In genomic region chr15:27235161-27235560, GRCh38 we compare ENCODE assay signal across 28 cellular contexts.
"Had no signal": no experiment of that assay in that cellular context is flagged by ENCODE, and none has a peak within 500 bp of the region (broad histone marks: within the 10 kb centered on the region; RNA-seq: fewer than 3 reads in every experiment).

No MANE protein-coding gene starts in this region.

- H3K27ac ChIP-seq: brain microvascular endothelial cell, epithelial cell of prostate, esophagus squamous epithelium, gastroesophageal sphincter, heart right ventricle, hepatocyte, WERI-Rb-1 had no signal

- H3K36me3 ChIP-seq: brain microvascular endothelial cell, esophagus squamous epithelium, gastroesophageal sphincter, heart right ventricle, WERI-Rb-1 had no signal

- H2AFZ ChIP-seq: hepatocyte had no signal

- H3K4me3 Mint-ChIP-seq: activated B cell treated with CpG ODN at 0.5 μM for 24 hours; activated CD8-positive, alpha-beta T cell treated with anti-CD3 and anti-CD28 coated beads for 36 hours; activated naive CD8-positive, alpha-beta T cell; activated T-cell treated with anti-CD3 and anti-CD28 coated beads, Interleukin-2, amount 50 U/mL, for 4 hours; activated T-helper 17 cell treated with anti-CD3 and anti-CD28 coated beads, Interleukin-2, amount 50 U/mL, for 72 hours; central memory CD8-positive, alpha-beta T cell had no signal

- H3K36me3 Mint-ChIP-seq: activated naive CD8-positive, alpha-beta T cell had no signal

- H3K4me1 ChIP-seq: esophagus squamous epithelium, gastroesophageal sphincter had no signal

- ATAC-seq: activated CD4-positive, CD25-positive, alpha-beta regulatory T cell treated with anti-CD3 and anti-CD28 coated beads, Interleukin-2, amount 50 U/mL, for 24 hours; activated CD8-positive, alpha-beta T cell treated with anti-CD3 and anti-CD28 coated beads for 36 hours; activated T-cell treated with anti-CD3 and anti-CD28 coated beads, Interleukin-2, amount 50 U/mL, for 4 hours; activated T-helper 17 cell treated with anti-CD3 and anti-CD28 coated beads, Interleukin-2, amount 50 U/mL, for 72 hours; gastroesophageal sphincter had no signal

- H3K27me3 ChIP-seq: brain microvascular endothelial cell, esophagus squamous epithelium, hepatocyte had no signal

- H3K4me3 ChIP-seq: esophagus squamous epithelium, gastroesophageal sphincter, heart right ventricle, hepatocyte had no signal

- H3K4me2 ChIP-seq: hepatocyte had no signal

- H3K9me3 ChIP-seq: esophagus squamous epithelium, gastroesophageal sphincter, heart right ventricle had no signal

- H3K4me1 Mint-ChIP-seq: activated B cell treated with CpG ODN at 0.5 μM for 24 hours; activated T-helper 17 cell treated with anti-CD3 and anti-CD28 coated beads, Interleukin-2, amount 50 U/mL, for 72 hours; central memory CD8-positive, alpha-beta T cell had no signal

- H3K79me2 ChIP-seq: hepatocyte had no signal

- H3K27me3 Mint-ChIP-seq: activated B cell treated with CpG ODN at 0.5 μM for 24 hours; activated CD8-positive, alpha-beta T cell treated with anti-CD3 and anti-CD28 coated beads for 36 hours; activated naive CD8-positive, alpha-beta T cell; activated T-helper 17 cell treated with anti-CD3 and anti-CD28 coated beads, Interleukin-2, amount 50 U/mL, for 72 hours; central memory CD8-positive, alpha-beta T cell had no signal

- DNase-seq: activated B cell treated with CpG ODN at 0.5 μM for 24 hours; activated CD4-positive, alpha-beta T cell treated with anti-CD3 and anti-CD28 coated beads for 48 hours; activated CD4-positive, alpha-beta T cell treated with anti-CD3 and anti-CD28 coated beads, Interleukin-2, amount 50 U/mL, for 1 hour; activated CD4-positive, alpha-beta T cell treated with anti-CD3 and anti-CD28 coated beads, Interleukin-2, amount 50 U/mL, for 48 hours; activated CD8-positive, alpha-beta memory T cell treated with anti-CD3 and anti-CD28 coated beads for 24 hours; activated CD8-positive, alpha-beta T cell treated with anti-CD3 and anti-CD28 coated beads for 36 hours; activated effector memory CD4-positive, alpha-beta T cell treated with Interleukin-2 at 50 U/mL for 16 hours; activated gamma-delta T cell treated with Interleukin-2 at 50 U/mL for 16 hours; activated naive CD4-positive, alpha-beta T cell treated with anti-CD3 and anti-CD28 coated beads, Interleukin-2, amount 50 U/mL, for 16 hours; activated naive CD4-positive, alpha-beta T cell treated with Interleukin-2 at 50 U/mL for 16 hours; activated T-cell treated with anti-CD3 and anti-CD28 coated beads, Interleukin-2, amount 50 U/mL, for 4 hours; amniotic stem cell; anterior cingulate cortex; brain microvascular endothelial cell; cortex of kidney; effector CD8-positive, alpha-beta T cell; esophagus squamous epithelium; foreskin melanocyte; heart right ventricle; T-helper 2 cell; WERI-Rb-1 had no signal

- H3K27ac Mint-ChIP-seq: activated B cell treated with CpG ODN at 0.5 μM for 24 hours; activated CD8-positive, alpha-beta T cell treated with anti-CD3 and anti-CD28 coated beads for 36 hours; activated naive CD8-positive, alpha-beta T cell; activated T-helper 17 cell treated with anti-CD3 and anti-CD28 coated beads, Interleukin-2, amount 50 U/mL, for 72 hours had no signal
